In the genomic region with DNA sequence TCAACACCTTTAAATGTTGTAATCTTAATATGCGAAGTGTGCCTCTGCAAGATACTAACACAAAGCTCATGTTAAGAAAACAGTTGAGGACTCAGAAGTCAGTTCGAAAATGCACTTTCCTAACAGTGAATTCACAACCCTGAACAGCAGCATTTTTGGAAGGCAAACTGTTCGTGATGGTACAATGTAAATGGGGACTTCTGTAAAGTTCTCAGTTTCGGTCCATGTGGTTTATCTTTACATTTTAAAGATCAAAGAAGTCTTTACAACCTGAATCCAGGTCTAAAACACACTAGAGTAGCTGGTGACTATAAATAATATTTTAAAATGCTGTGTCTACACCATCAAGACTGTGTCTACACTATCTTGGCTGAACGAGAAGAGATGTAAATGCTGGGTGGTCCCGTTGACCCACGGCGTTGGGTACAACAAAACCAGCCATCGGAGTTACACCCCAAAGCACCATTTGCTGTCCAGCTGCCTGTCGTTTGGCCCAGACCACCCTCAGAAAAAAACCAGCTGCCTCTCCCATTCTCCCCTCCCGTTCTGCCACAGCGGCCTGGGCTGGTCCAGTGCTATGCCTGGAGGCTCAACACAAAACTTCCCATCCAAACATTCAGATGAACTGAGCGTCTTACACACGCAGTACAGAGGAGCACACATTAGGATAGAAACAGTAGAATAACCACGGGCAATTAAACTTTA, we compare ENCODE assay signal across 28 cellular contexts.
"Had no signal": no experiment of that assay in that cellular context is flagged by ENCODE, and none has a peak within 500 bp of the region (broad histone marks: within the 10 kb centered on the region; RNA-seq: fewer than 3 reads in every experiment).

No MANE protein-coding gene starts in this region.

- DNase-seq: activated CD4-positive, alpha-beta T cell treated with anti-CD3 and anti-CD28 coated beads for 36 hours; activated CD4-positive, CD25-positive, alpha-beta regulatory T cell; activated effector memory CD4-positive, alpha-beta T cell treated with anti-CD3 and anti-CD28 coated beads, Interleukin-2, amount 50 U/mL, for 16 hours; activated naive CD4-positive, alpha-beta T cell treated with anti-CD3 and anti-CD28 coated beads for 36 hours; activated naive CD8-positive, alpha-beta T cell treated with anti-CD3 and anti-CD28 coated beads for 36 hours; activated T-cell treated with anti-CD3 and anti-CD28 coated beads, Interleukin-2, amount 50 U/mL, for 1 hour; aorta; body of pancreas; cerebellar nuclear complex; colonic mucosa; effector CD8-positive, alpha-beta T cell; erythroblast; gastrocnemius medialis; hippocampal formation; left colon; midbrain; occipital lobe; psoas muscle; spleen; stimulated activated naive CD4-positive, alpha-beta T cell treated with Interleukin-2 at 50 U/mL for 16 hours; testis; trophoblast cell; uterus had no signal

- H3K27me3 Mint-ChIP-seq: activated CD4-positive, alpha-beta T cell treated with anti-CD3 and anti-CD28 coated beads for 36 hours; activated naive CD8-positive, alpha-beta T cell treated with anti-CD3 and anti-CD28 coated beads for 36 hours; naive thymus-derived CD4-positive, alpha-beta T cell had no signal

- H3K4me3 ChIP-seq: adrenal gland, body of pancreas, colonic mucosa, gastrocnemius medialis, psoas muscle, spleen, testis, uterus had no signal

- H3K9ac ChIP-seq: parathyroid adenoma had no signal

- H3K27ac Mint-ChIP-seq: activated CD4-positive, alpha-beta T cell treated with anti-CD3 and anti-CD28 coated beads for 36 hours; activated naive CD4-positive, alpha-beta T cell treated with anti-CD3 and anti-CD28 coated beads for 36 hours; activated naive CD8-positive, alpha-beta T cell treated with anti-CD3 and anti-CD28 coated beads for 36 hours; activated T-helper 1 cell treated with anti-CD3 and anti-CD28 coated beads, Interleukin-12 subunit alpha, Interleukin-12 subunit beta, Interleukin-2, Interleukin-4 antibody, amounts not matched to agents 30 ng/mL and 10 ng/mL and 1 ng/mL, durations not matched to agents 14 hours and 24 hours and 36 hours had no signal

- H3K79me2 ChIP-seq: parathyroid adenoma had no signal

- H2AFZ ChIP-seq: parathyroid adenoma had no signal

- H3K36me3 ChIP-seq: colonic mucosa, gastrocnemius medialis, uterus had no signal

- H3K9me3 ChIP-seq: adrenal gland, body of pancreas, colonic mucosa, gastrocnemius medialis, psoas muscle, spleen, testis, uterus had no signal

- H3K27me3 ChIP-seq: adrenal gland, body of pancreas, colonic mucosa, gastrocnemius medialis, spleen, testis, uterus had no signal

- H3K27ac ChIP-seq: adrenal gland, body of pancreas, colonic mucosa, gastrocnemius medialis, parathyroid adenoma, psoas muscle, spleen, testis, uterus had no signal

- H3K4me3 Mint-ChIP-seq: activated CD4-positive, alpha-beta T cell treated with anti-CD3 and anti-CD28 coated beads for 36 hours; activated naive CD4-positive, alpha-beta T cell treated with anti-CD3 and anti-CD28 coated beads for 36 hours; activated naive CD8-positive, alpha-beta T cell treated with anti-CD3 and anti-CD28 coated beads for 36 hours; activated T-helper 1 cell treated with anti-CD3 and anti-CD28 coated beads, Interleukin-12 subunit alpha, Interleukin-12 subunit beta, Interleukin-2, Interleukin-4 antibody, amounts not matched to agents 30 ng/mL and 10 ng/mL and 1 ng/mL, durations not matched to agents 14 hours and 24 hours and 36 hours; naive thymus-derived CD4-positive, alpha-beta T cell; neural crest cell had no signal

- H3K4me1 ChIP-seq: adrenal gland, body of pancreas, colonic mucosa, gastrocnemius medialis, parathyroid adenoma, psoas muscle, spleen, testis, uterus had no signal

- H3K9me3 Mint-ChIP-seq: activated naive CD4-positive, alpha-beta T cell treated with anti-CD3 and anti-CD28 coated beads for 36 hours; activated naive CD8-positive, alpha-beta T cell treated with anti-CD3 and anti-CD28 coated beads for 36 hours; activated T-helper 1 cell treated with anti-CD3 and anti-CD28 coated beads, Interleukin-12 subunit alpha, Interleukin-12 subunit beta, Interleukin-2, Interleukin-4 antibody, amounts not matched to agents 30 ng/mL and 10 ng/mL and 1 ng/mL, durations not matched to agents 14 hours and 24 hours and 36 hours; naive thymus-derived CD4-positive, alpha-beta T cell; neural crest cell had no signal
